ENCODE assay signal across 8 cellular contexts in genomic region chr1:182069028-182069466, GRCh38. TPM values are rescaled to one million over a fixed set of nuclear protein-coding genes. Genes with fewer than 3 reads are reported as not detected.
DNase-seq lines count a peak whose midpoint lies in the region; ATAC-seq and TF ChIP-seq lines count a peak whose summit lies in the region.

No MANE protein-coding gene starts in this region.

- H3K27me3 ChIP-seq in left lung (peaks cover 0 to 24% of the 10 kb centered on the region in 2 donors), tibial artery (peaks cover 0 to 16% of the 10 kb centered on the region in 2 donors)

- H3K9me3 ChIP-seq in left lung (no peaks in the 10 kb centered on the region), tibial artery (no peaks in the 10 kb centered on the region)

- intact Hi-C loops in left lung (cut with DNase I) (no loop called here), tibial artery (cut with DNase I; ENCODE audit: low total_unique reads) (no loop called here)

- TF ChIP-seq CTCF in 22Rv1 (IDR thresholded peaks at IDR 0.05) (peak; percentile 91), GM12873 (IDR thresholded peaks at IDR 0.05; ENCODE audit: insufficient read depth, low read depth, low read length, missing control alignments) (peak; percentile 82), LNCAP (IDR thresholded peaks at IDR 0.05) (peak; percentile 84), left lung (IDR thresholded peaks at IDR 0.05) (peak; percentile 63 to 75), tibial artery (IDR thresholded peaks at IDR 0.05) (peak; percentile 39 to 72)

- H3K4me1 ChIP-seq in left lung: no peaks in the 10 kb centered on the region
- no peaks in the 10 kb centered on the region for H3K4me1 ChIP-seq in tibial artery

- peak; percentile 98 for ATAC-seq in left lung

- DNase-seq in RKO (ENCODE audit: low spot score): peak; percentile 62
- peak in 39 of 61 donors; percentile 7 to 63 (median 30) for DNase-seq in caudate nucleus (lab: John Stamatoyannopoulos, UW)
- peak in 1 of 2 donors; percentile 85 for DNase-seq in left lung
- no peak for DNase-seq in tibial artery
- DNase-seq in effector CD8-positive, alpha-beta T cell (lab: John Stamatoyannopoulos, UW): no peak

- H3K27ac ChIP-seq in 22Rv1: no peak overlapping the region
- no peak overlapping the region for H3K27ac ChIP-seq in caudate nucleus (ENCODE audit: low read depth, low read length)
- H3K27ac ChIP-seq in left lung: no peak overlapping the region
- H3K27ac ChIP-seq in tibial artery: no peak overlapping the region

- no peaks in the 10 kb centered on the region for H3K36me3 ChIP-seq in left lung
- no peaks in the 10 kb centered on the region for H3K36me3 ChIP-seq in tibial artery

- no peak overlapping the region for H3K4me3 ChIP-seq in left lung
- H3K4me3 ChIP-seq in tibial artery: no peak overlapping the region

RNA-seq across cellular contexts. Expression of gene ZNF648, which starts 7.5 kb away (rescaled TPM):
- total RNA-seq in left lung: under 1 TPM in 1 of 2 donors, not detected in 1; 0.10 TPM

Comparison
In these comparisons a context has a peak if more than half of its experiments do, and no peak if none do; other contexts are left out.
1. DNase-seq: peak in RKO (single experiment) and caudate nucleus (39 of 61); none in tibial artery (0 of 2) and effector CD8-positive, alpha-beta T cell (single experiment).
2. Peak in every context shown above with its lines, with median percentiles within 50 percentile points of each other: CTCF ChIP-seq.